Comparison of ENCODE assay signal across 20 cellular contexts in the genomic region with DNA sequence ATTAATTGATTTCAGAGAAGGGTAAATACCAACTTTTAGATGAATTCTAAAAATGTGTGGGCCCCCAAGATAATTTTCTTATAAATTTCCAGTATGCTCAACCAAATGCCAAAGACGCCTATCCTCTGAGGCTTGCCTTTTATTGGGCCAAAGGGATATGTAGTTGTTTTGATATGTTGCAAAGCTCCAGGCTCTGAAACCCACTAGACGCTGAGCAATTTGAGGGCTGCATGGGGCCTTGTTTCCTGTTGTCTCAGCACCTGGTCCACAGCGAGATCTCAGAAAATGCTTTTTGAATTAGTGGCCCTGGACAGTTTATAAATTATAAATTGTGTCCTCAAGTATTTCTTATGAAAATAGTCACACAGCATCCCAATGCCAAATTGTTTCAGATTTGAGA.
"Had no signal": no experiment of that assay in that cellular context is flagged by ENCODE, and none has a peak within 500 bp of the region (broad histone marks: within the 10 kb centered on the region; RNA-seq: fewer than 3 reads in every experiment).

No MANE protein-coding gene starts in this region.

- H3K4me1 ChIP-seq: gastrocnemius medialis, heart right ventricle, lower lobe of right lung, neural progenitor cell, pancreas had no signal

- H3K27me3 Mint-ChIP-seq: activated CD4-positive, alpha-beta T cell treated with anti-CD3 and anti-CD28 coated beads, Interleukin-2, amount 10 ng/mL, durations not matched to agents 7 days and 5 days; activated naive CD8-positive, alpha-beta T cell treated with anti-CD3 and anti-CD28 coated beads, Interleukin-2, amount 10 ng/mL, durations not matched to agents 7 days and 5 days had no signal

- FAIRE-seq: bronchial epithelial cell, islet of Langerhans, pancreas had no signal

- DNase-seq: activated CD4-positive, alpha-beta T cell treated with anti-CD3 and anti-CD28 coated beads, Interleukin-2, amount 10 ng/mL, durations not matched to agents 7 days and 5 days; activated CD8-positive, alpha-beta memory T cell treated with anti-CD3 and anti-CD28 coated beads, Interleukin-2, amount 50 U/mL, for 48 hours; activated naive CD8-positive, alpha-beta T cell treated with anti-CD3 and anti-CD28 coated beads, Interleukin-2, amount 10 ng/mL, durations not matched to agents 7 days and 5 days; aorta; dermis blood vessel endothelial cell; gastrocnemius medialis; heart right ventricle; left colon; lower lobe of right lung; pancreas; stimulated activated CD4-positive, alpha-beta T cell treated with anti-CD3 and anti-CD28 coated beads, Interleukin-4, amount 100 ng/mL, for 4 hours; stimulated activated CD8-positive, alpha-beta memory T cell treated with anti-CD3 and anti-CD28 coated beads, Interleukin-4, amount 100 ng/mL, for 48 hours; stimulated activated naive CD4-positive, alpha-beta T cell treated with Interleukin-2 at 50 U/mL for 16 hours; substantia nigra had no signal

- ATAC-seq: gastrocnemius medialis, heart right ventricle, left colon, lower lobe of right lung, pancreas had no signal

- H3K9me3 ChIP-seq: gastrocnemius medialis, heart right ventricle, lower lobe of right lung, pancreas had no signal

- H3K9ac ChIP-seq: neural progenitor cell had no signal

- H3K27me3 ChIP-seq: gastrocnemius medialis, heart right ventricle, neural progenitor cell, pancreas had no signal

- H3K27ac Mint-ChIP-seq: activated CD4-positive, alpha-beta T cell treated with anti-CD3 and anti-CD28 coated beads, Interleukin-2, amount 10 ng/mL, durations not matched to agents 7 days and 5 days; activated naive CD8-positive, alpha-beta T cell treated with anti-CD3 and anti-CD28 coated beads, Interleukin-2, amount 10 ng/mL, durations not matched to agents 7 days and 5 days; activated T-helper 1 cell treated with anti-CD3 and anti-CD28 coated beads, Interleukin-12 subunit alpha, Interleukin-12 subunit beta, Interleukin-2, Interleukin-4 antibody, amounts not matched to agents 30 ng/mL and 10 ng/mL and 1 ng/mL, durations not matched to agents 14 hours and 24 hours and 36 hours; T-helper 2 cell treated with Interferon-gamma antibody and Interleukin-4, amounts not matched to agents 5 μg/mL and 100 μg/mL, for 36 hours had no signal

- H3K27ac ChIP-seq: epithelial cell of prostate, gastrocnemius medialis, heart right ventricle, lower lobe of right lung, neural progenitor cell, pancreas had no signal

- H3K4me3 Mint-ChIP-seq: activated CD4-positive, alpha-beta T cell treated with anti-CD3 and anti-CD28 coated beads, Interleukin-2, amount 10 ng/mL, durations not matched to agents 7 days and 5 days; activated naive CD8-positive, alpha-beta T cell treated with anti-CD3 and anti-CD28 coated beads, Interleukin-2, amount 10 ng/mL, durations not matched to agents 7 days and 5 days; activated T-helper 1 cell treated with anti-CD3 and anti-CD28 coated beads, Interleukin-12 subunit alpha, Interleukin-12 subunit beta, Interleukin-2, Interleukin-4 antibody, amounts not matched to agents 30 ng/mL and 10 ng/mL and 1 ng/mL, durations not matched to agents 14 hours and 24 hours and 36 hours; neural progenitor cell; T-helper 2 cell treated with Interferon-gamma antibody and Interleukin-4, amounts not matched to agents 5 μg/mL and 100 μg/mL, for 36 hours had no signal

- H3K36me3 Mint-ChIP-seq: activated naive CD8-positive, alpha-beta T cell treated with anti-CD3 and anti-CD28 coated beads, Interleukin-2, amount 10 ng/mL, durations not matched to agents 7 days and 5 days had no signal

- H3K4me1 Mint-ChIP-seq: activated CD4-positive, alpha-beta T cell treated with anti-CD3 and anti-CD28 coated beads, Interleukin-2, amount 10 ng/mL, durations not matched to agents 7 days and 5 days; activated naive CD8-positive, alpha-beta T cell treated with anti-CD3 and anti-CD28 coated beads, Interleukin-2, amount 10 ng/mL, durations not matched to agents 7 days and 5 days had no signal

- H3K4me3 ChIP-seq: gastrocnemius medialis, heart right ventricle, lower lobe of right lung, neural progenitor cell, pancreas had no signal

- H3K4me2 ChIP-seq: neural progenitor cell had no signal

- H3K36me3 ChIP-seq: gastrocnemius medialis, heart right ventricle, lower lobe of right lung, neural progenitor cell, pancreas had no signal

- H3K9me3 Mint-ChIP-seq: activated CD4-positive, alpha-beta T cell treated with anti-CD3 and anti-CD28 coated beads, Interleukin-2, amount 10 ng/mL, durations not matched to agents 7 days and 5 days; activated naive CD8-positive, alpha-beta T cell treated with anti-CD3 and anti-CD28 coated beads, Interleukin-2, amount 10 ng/mL, durations not matched to agents 7 days and 5 days; activated T-helper 1 cell treated with anti-CD3 and anti-CD28 coated beads, Interleukin-12 subunit alpha, Interleukin-12 subunit beta, Interleukin-2, Interleukin-4 antibody, amounts not matched to agents 30 ng/mL and 10 ng/mL and 1 ng/mL, durations not matched to agents 14 hours and 24 hours and 36 hours; neural progenitor cell; T-helper 2 cell treated with Interferon-gamma antibody and Interleukin-4, amounts not matched to agents 5 μg/mL and 100 μg/mL, for 36 hours had no signal
